8 cellular contexts compared by ENCODE assay signal in genomic region chr4:99563310-99564186, GRCh38. TPM values are rescaled to one million over a fixed set of nuclear protein-coding genes. Genes with fewer than 3 reads are reported as not detected.
DNase-seq lines count a peak whose midpoint lies in the region; ATAC-seq lines count a peak whose summit lies in the region.

Gene TRMT10A (minus strand): TSS chr4:99564039. CDS start chr4:99559338, 4,701 bp downstream.

- peak within 1 kb of the TSS; percentile 98 for H3K27ac ChIP-seq in mesenchymal stem cell (ENCODE audit: low read length, poor library complexity, severe bottlenecking)

- H4K8ac ChIP-seq in mesenchymal stem cell (ENCODE audit: low read length): peak within 1 kb of the TSS; percentile 97

- H2AK5ac ChIP-seq in mesenchymal stem cell (ENCODE audit: low read length, severe bottlenecking): no peak within 1 kb of the TSS

- H3K27me3 ChIP-seq in endocrine pancreas (ENCODE audit: control insufficient read depth, insufficient read depth, low read length): no peaks in the 10 kb centered on the region
- no peaks in the 10 kb centered on the region for H3K27me3 ChIP-seq in mesenchymal stem cell (ENCODE audit: control insufficient read depth in 1 of 2, insufficient read depth in 1 of 2, low read length in 2 of 2)

- H2BK120ac ChIP-seq in mesenchymal stem cell (ENCODE audit: low read depth, low read length): peak within 1 kb of the TSS; percentile 75

- ATAC-seq in GM21360 (IDR thresholded peaks at IDR 0.05; ENCODE audit: unreplicated experiment): peak; percentile 93

- H2AFZ ChIP-seq in mesenchymal stem cell (ENCODE audit: low read depth, low read length): peak within 1 kb of the TSS; percentile 68

- peak within 1 kb of the TSS in 1 of 2 experiments; percentile 28 for H2BK12ac ChIP-seq in mesenchymal stem cell (ENCODE audit: low read length in 2 of 2)

- under 1% methylated on average over 44 of the region's 48 CpGs for WGBS in mesenchymal stem cell

- peak within 1 kb of the TSS; percentile 46 to 85 for H3K4ac ChIP-seq in mesenchymal stem cell (ENCODE audit: low read depth in 1 of 2, low read length in 2 of 2)

- no peaks in the 10 kb centered on the region for H3K79me1 ChIP-seq in mesenchymal stem cell (replicated peaks; ENCODE audit: low read length, poor library complexity, severe bottlenecking)

- H3K4me1 ChIP-seq in endocrine pancreas (ENCODE audit: control insufficient read depth, insufficient read depth, low read length): peaks cover 4% of the 10 kb centered on the region
- H3K4me1 ChIP-seq in mesenchymal stem cell (ENCODE audit: control insufficient read depth, insufficient read depth, low read depth, low read length): peaks cover 3% of the 10 kb centered on the region

- peak; percentile 96 for DNase-seq in COLO668 (lab: John Stamatoyannopoulos, UW; ENCODE audit: unreplicated experiment)
- DNase-seq in HT1080 (ENCODE audit: low read depth): peak; percentile 98
- peak; percentile 97 for DNase-seq in NOMO-1 treated with DMSO at 0.1 percent for 48 hours (lab: John Stamatoyannopoulos, UW; ENCODE audit: unreplicated experiment)
- DNase-seq in activated CD8-positive, alpha-beta memory T cell treated with anti-CD3 and anti-CD28 coated beads, Interleukin-2, amount 50 U/mL, for 1 hour (ENCODE audit: extremely low read depth): peak; percentile 85
- peak; percentile 99 for DNase-seq in mesenchymal stem cell
- peak; percentile 91 for DNase-seq in stimulated activated CD8-positive, alpha-beta memory T cell treated with anti-CD3 and anti-CD28 coated beads, Interleukin-12 subunit alpha, Interleukin-12 subunit beta, amount 100 ng/mL, for 4 hours (ENCODE audit: low read depth)

- no peaks in the 10 kb centered on the region for H3K9me3 ChIP-seq in endocrine pancreas (ENCODE audit: control insufficient read depth, low read length)
- no peaks in the 10 kb centered on the region for H3K9me3 ChIP-seq in mesenchymal stem cell (ENCODE audit: control insufficient read depth, low read length)

- H2BK15ac ChIP-seq in mesenchymal stem cell (ENCODE audit: low read depth, poor library complexity, severe bottlenecking): peak within 1 kb of the TSS; percentile 84

- H3K36me3 ChIP-seq in endocrine pancreas (ENCODE audit: control insufficient read depth, insufficient read depth, low read length) (no peaks in the 10 kb centered on the region), mesenchymal stem cell (ENCODE audit: control insufficient read depth in 1 of 2, insufficient read depth in 2 of 2, low read depth in 1 of 2, low read length in 2 of 2) (no peaks in the 10 kb centered on the region)

- no peak within 1 kb of the TSS for H3K23ac ChIP-seq in mesenchymal stem cell (ENCODE audit: low read length in 2 of 2)

- peak within 1 kb of the TSS; percentile 76 for H2BK5ac ChIP-seq in mesenchymal stem cell (ENCODE audit: low read depth, low read length, poor library complexity, severe bottlenecking)

- peak within 1 kb of the TSS; percentile 89 for H3K9ac ChIP-seq in endocrine pancreas (ENCODE audit: control insufficient read depth, insufficient read depth, low read length)
- H3K9ac ChIP-seq in mesenchymal stem cell (ENCODE audit: low read length): peak within 1 kb of the TSS; percentile 96

- peak within 1 kb of the TSS; percentile 86 for H3K4me3 ChIP-seq in endocrine pancreas (ENCODE audit: control insufficient read depth, insufficient read depth, low read length)
- peak within 1 kb of the TSS; percentile 65 to 88 for H3K4me3 ChIP-seq in mesenchymal stem cell (ENCODE audit: insufficient read depth in 1 of 2, low read depth in 1 of 2, low read length in 2 of 2)

- no peak within 1 kb of the TSS for H3K14ac ChIP-seq in mesenchymal stem cell (ENCODE audit: low read length in 2 of 2)

- H4K91ac ChIP-seq in mesenchymal stem cell (ENCODE audit: low read length): peak within 1 kb of the TSS; percentile 95

- peak within 1 kb of the TSS; percentile 93 to 98 for H3K18ac ChIP-seq in mesenchymal stem cell (ENCODE audit: low read depth in 1 of 2, low read length in 2 of 2)

- peak within 1 kb of the TSS; percentile 59 for H3K4me2 ChIP-seq in mesenchymal stem cell (ENCODE audit: low read length, poor library complexity, severe bottlenecking)

RNA-seq across cellular contexts. Expression of gene TRMT10A, which starts in this region (rescaled TPM):
- total RNA-seq in HT1080 (2014; rRNA removed; shearing (Covaris generic)): 6.9 and 7.9 TPM in 2 replicates
- 10.1 and 14.4 TPM in 2 replicates for polyA plus RNA-seq in HT1080 (2015; cell fraction: cytosol; rRNA removed)
- polyA plus RNA-seq in HT1080 (2015; cell fraction: nucleus; rRNA removed): 10.1 and 15.1 TPM in 2 replicates
- polyA plus RNA-seq in mesenchymal stem cell (2013, experiment 1 of 2): 5.4 TPM
- 5.6 TPM for polyA plus RNA-seq in mesenchymal stem cell (2013, experiment 2 of 2)

Comparison
In these comparisons a context has a peak if more than half of its experiments do, and no peak if none do; other contexts are left out.
1. Peak in every context shown above with its lines: DNase-seq, ATAC-seq, H3K4me3 ChIP-seq and H3K27ac ChIP-seq.